In the genomic region with DNA sequence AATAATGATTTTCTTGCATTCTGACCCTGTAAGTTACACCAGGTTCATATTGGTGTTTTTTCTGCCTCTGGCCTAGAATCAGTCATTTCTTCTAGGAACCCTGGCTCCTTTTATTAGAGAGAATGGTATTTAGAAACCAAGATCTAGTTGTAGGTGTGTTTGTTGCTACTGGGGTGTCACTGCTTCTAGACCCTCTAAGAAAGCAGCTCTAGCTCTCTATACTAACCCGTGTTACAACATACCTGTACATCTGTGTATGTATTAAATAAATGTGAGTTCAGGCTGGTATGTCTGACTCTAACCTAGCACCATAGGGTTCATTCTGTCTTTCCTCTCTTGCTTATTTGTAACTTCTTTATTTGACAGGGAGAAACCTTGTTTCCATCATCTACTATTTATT, we compare ENCODE assay signal across 1 cellular context.
A peak's percentile ranks its signal among the peaks of the same experiment; 100 is the strongest.
TF ChIP-seq lines count a peak whose summit lies in the region.

No MANE protein-coding gene starts in this region.

TF ChIP-seq in HEK293, 187 proteins besides CTCF, POLR2A, EP300 and RAD21 (continued from another document):
- TF ChIP-seq, protein P1, sequence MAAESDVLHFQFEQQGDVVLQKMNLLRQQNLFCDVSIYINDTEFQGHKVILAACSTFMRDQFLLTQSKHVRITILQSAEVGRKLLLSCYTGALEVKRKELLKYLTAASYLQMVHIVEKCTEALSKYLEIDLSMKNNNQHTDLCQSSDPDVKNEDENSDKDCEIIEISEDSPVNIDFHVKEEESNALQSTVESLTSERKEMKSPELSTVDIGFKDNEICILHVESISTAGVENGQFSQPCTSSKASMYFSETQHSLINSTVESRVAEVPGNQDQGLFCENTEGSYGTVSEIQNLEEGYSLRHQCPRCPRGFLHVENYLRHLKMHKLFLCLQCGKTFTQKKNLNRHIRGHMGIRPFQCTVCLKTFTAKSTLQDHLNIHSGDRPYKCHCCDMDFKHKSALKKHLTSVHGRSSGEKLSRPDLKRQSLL (tag by site-specific recombination; IDR thresholded peaks at IDR 0.05) = peak; percentile 61; the same call in 1 of the 2 replicates
- TF ChIP-seq INSM2 (tag by site-specific recombination; IDR thresholded peaks at IDR 0.05) = no peak
TF ChIP-seq in HEK293: peak in this region for 2.
